In the genomic region with DNA sequence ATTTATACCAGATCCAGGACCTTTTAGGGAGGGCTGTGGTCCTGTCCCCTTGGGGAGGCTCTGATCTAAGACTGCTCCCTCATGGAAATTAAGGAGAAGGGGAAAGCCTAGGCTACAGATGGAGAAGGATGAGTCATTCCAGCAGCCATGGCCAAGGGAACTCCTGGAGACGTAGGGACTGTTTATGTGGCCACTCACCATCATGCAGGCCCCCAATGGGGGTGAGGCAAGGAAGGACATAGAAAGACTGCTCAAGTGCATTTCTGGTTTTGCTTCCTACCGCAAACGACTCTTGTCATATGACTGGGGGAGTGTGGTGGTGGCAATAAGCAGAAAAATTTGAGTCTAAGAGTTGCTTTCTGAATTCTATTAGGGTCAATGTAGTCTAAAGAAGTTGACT, we compare ENCODE assay signal across 15 cellular contexts. TPM values are rescaled to one million over a fixed set of nuclear protein-coding genes. Genes with fewer than 3 reads are reported as not detected.
DNase-seq lines count a peak whose midpoint lies in the region; ATAC-seq and TF ChIP-seq lines count a peak whose summit lies in the region.
"Had no signal": no experiment of that assay in that cellular context is flagged by ENCODE, and none has a peak within 500 bp of the region (broad histone marks: within the 10 kb centered on the region; RNA-seq: fewer than 3 reads in every experiment).

No MANE protein-coding gene starts in this region.

- peak; percentile 97 for DNase-seq in MV-4-11 (lab: John Stamatoyannopoulos, UW)
- DNase-seq in caudate nucleus (lab: John Stamatoyannopoulos, UW) = no peak
- peak; percentile 57 for DNase-seq in mesenchymal stem cell
- no peak for DNase-seq in thyroid gland
- DNase-seq in ACHN = no peak
- DNase-seq in HCEC 1CT = no peak
- DNase-seq: activated CD4-positive, alpha-beta memory T cell treated with anti-CD3 and anti-CD28 coated beads for 36 hours; CD8-positive, alpha-beta T cell; GDM1; testis had no signal

- TF ChIP-seq POLR2A in thyroid gland (IDR thresholded peaks at IDR 0.05) = no peak

- ATAC-seq in HG03280 (IDR thresholded peaks at IDR 0.05; ENCODE audit: unreplicated experiment) = no peak
- ATAC-seq: A549; activated T-helper 17 cell treated with anti-CD3 and anti-CD28 coated beads, Interleukin-2, amount 50 U/mL, for 72 hours; CD8-positive, alpha-beta T cell had no signal

- H3K4ac ChIP-seq in mesenchymal stem cell (ENCODE audit: low read depth in 1 of 2, low read length in 2 of 2) = peak overlapping the region; percentile 31 to 35

- 70% methylated on average over 3 of the region's 3 CpGs for WGBS in mesenchymal stem cell
- WGBS in thyroid gland, 2 donors = 81 to 85% methylated on average over 3 of the region's 3 CpGs

- intact Hi-C loops in thyroid gland (cut with DNase I) = no loop called here

- H3K36me3 ChIP-seq in BLaER1 treated with 17β-estradiol and CSF1 and Interleukin-3, amounts not matched to agents 10 nM and 100 nM = peaks cover 0 to 18% (median 4%) of the 10 kb centered on the region in 11 experiments; a peak in 7 of 22 replicates
- H3K36me3 ChIP-seq in mesenchymal stem cell (ENCODE audit: control insufficient read depth in 1 of 2, insufficient read depth in 2 of 2, low read depth in 1 of 2, low read length in 2 of 2) (peaks cover 5 to 7% of the 10 kb centered on the region in 2 experiments), thyroid gland (no peaks in the 10 kb centered on the region)
- H3K36me3 ChIP-seq: SJSA1 had no signal

- peaks cover 21 to 66% (median 35%) of the 10 kb centered on the region in 11 experiments for H3K9me3 ChIP-seq in BLaER1 treated with 17β-estradiol and CSF1 and Interleukin-3, amounts not matched to agents 10 nM and 100 nM (replicated peaks in 1 of 11)
- H3K9me3 ChIP-seq in mesenchymal stem cell (ENCODE audit: control insufficient read depth, low read length) = peaks cover 8% of the 10 kb centered on the region
- no peaks in the 10 kb centered on the region for H3K9me3 ChIP-seq in thyroid gland
- H3K9me3 ChIP-seq: testis had no signal

- no peak for TF ChIP-seq CTCF in thyroid gland (IDR thresholded peaks at IDR 0.05)

- H2BK15ac ChIP-seq in mesenchymal stem cell (ENCODE audit: low read depth, poor library complexity, severe bottlenecking) = no peak overlapping the region

- no peaks in the 10 kb centered on the region for H4K20me1 ChIP-seq in BLaER1 treated with 17β-estradiol and CSF1 and Interleukin-3, amounts not matched to agents 10 nM and 100 nM

- no peak overlapping the region for H3K4me3 ChIP-seq in BLaER1 treated with 17β-estradiol and CSF1 and Interleukin-3, amounts not matched to agents 10 nM and 100 nM
- H3K4me3 ChIP-seq in mesenchymal stem cell (ENCODE audit: insufficient read depth in 1 of 2, low read depth in 1 of 2, low read length in 2 of 2) (no peak overlapping the region), thyroid gland (replicated peaks in 1 of 3) (no peak overlapping the region)
- H3K4me3 ChIP-seq: A549, SJSA1, testis had no signal

- no peaks in the 10 kb centered on the region for H3K79me1 ChIP-seq in mesenchymal stem cell (replicated peaks; ENCODE audit: low read length, poor library complexity, severe bottlenecking)

- H2BK12ac ChIP-seq in mesenchymal stem cell (ENCODE audit: low read length in 2 of 2) = no peak overlapping the region

- H3K4me2 ChIP-seq in BLaER1 treated with 17β-estradiol and CSF1 and Interleukin-3, amounts not matched to agents 10 nM and 100 nM = peak overlapping the region in 7 of 11 experiments; percentile 45 to 93 (median 73); a peak in 11 of 22 replicates
- no peak overlapping the region for H3K4me2 ChIP-seq in mesenchymal stem cell (ENCODE audit: low read length, poor library complexity, severe bottlenecking)
- H3K4me2 ChIP-seq: A549 had no signal

- H3K23ac ChIP-seq in mesenchymal stem cell (ENCODE audit: low read length in 2 of 2) = no peak overlapping the region

- no peak overlapping the region for H2AK5ac ChIP-seq in mesenchymal stem cell (ENCODE audit: low read length, severe bottlenecking)

- H3K9ac ChIP-seq in BLaER1 treated with 17β-estradiol and CSF1 and Interleukin-3, amounts not matched to agents 10 nM and 100 nM = peak overlapping the region in 5 of 11 experiments; percentile 50 to 75 (median 72); a peak in 10 of 22 replicates
- H3K9ac ChIP-seq in mesenchymal stem cell (ENCODE audit: low read length) = no peak overlapping the region

- peak overlapping the region in 1 of 2 experiments; percentile 70 for H3K18ac ChIP-seq in mesenchymal stem cell (ENCODE audit: low read depth in 1 of 2, low read length in 2 of 2)

- no peaks in the 10 kb centered on the region for H3K27me3 ChIP-seq in BLaER1 treated with 17β-estradiol and CSF1 and Interleukin-3, amounts not matched to agents 10 nM and 100 nM
- H3K27me3 ChIP-seq in mesenchymal stem cell (ENCODE audit: control insufficient read depth in 1 of 2, insufficient read depth in 1 of 2, low read length in 2 of 2) (no peaks in the 10 kb centered on the region), thyroid gland (no peaks in the 10 kb centered on the region)
- H3K27me3 ChIP-seq: SJSA1, testis had no signal

- H4K8ac ChIP-seq in mesenchymal stem cell (ENCODE audit: low read length) = peak overlapping the region; percentile 37

- H2BK5ac ChIP-seq in mesenchymal stem cell (ENCODE audit: low read depth, low read length, poor library complexity, severe bottlenecking) = no peak overlapping the region

- H3K14ac ChIP-seq in mesenchymal stem cell (ENCODE audit: low read length in 2 of 2) = no peak overlapping the region

- H3K27ac ChIP-seq in BLaER1 treated with 17β-estradiol and CSF1 and Interleukin-3, amounts not matched to agents 10 nM and 100 nM = peak overlapping the region in 8 of 11 experiments; percentile 71 to 96 (median 94); a peak in 16 of 22 replicates
- H3K27ac ChIP-seq in caudate nucleus (ENCODE audit: low read depth, low read length) (peak overlapping the region; percentile 58), mesenchymal stem cell (ENCODE audit: low read length, poor library complexity, severe bottlenecking) (no peak overlapping the region), thyroid gland (peak overlapping the region in 1 of 3 donors; percentile 17)
- H3K27ac ChIP-seq: A549, SJSA1, testis had no signal

- H3K4me1 ChIP-seq in BLaER1 treated with 17β-estradiol and CSF1 and Interleukin-3, amounts not matched to agents 10 nM and 100 nM = peaks cover 0 to 66% (median 20%) of the 10 kb centered on the region in 10 experiments; a peak in 15 of 20 replicates
- H3K4me1 ChIP-seq in mesenchymal stem cell (ENCODE audit: control insufficient read depth, insufficient read depth, low read depth, low read length) (no peaks in the 10 kb centered on the region), thyroid gland (peaks cover 0 to 3% of the 10 kb centered on the region in 2 donors)
- H3K4me1 ChIP-seq: A549, SJSA1 had no signal

- no peak overlapping the region for H2BK120ac ChIP-seq in mesenchymal stem cell (ENCODE audit: low read depth, low read length)

- H2AFZ ChIP-seq in mesenchymal stem cell (ENCODE audit: low read depth, low read length) = no peak overlapping the region

- H4K91ac ChIP-seq in mesenchymal stem cell (ENCODE audit: low read length) = no peak overlapping the region

- in situ Hi-C loops in ACHN (cut with HindIII; ENCODE audit: low pct_ligation_motif_present, low pct_unique_long_range_greater_than_20kb, low sequenced_read_pairs) = no loop called here

RNA-seq across cellular contexts. Expression of a gene that starts 54.0 kb away (rescaled TPM):
- polyA plus RNA-seq in mesenchymal stem cell (2013, experiment 1 of 2) = 32.4 TPM
- 33.1 TPM for polyA plus RNA-seq in mesenchymal stem cell (2013, experiment 2 of 2)
- total RNA-seq in thyroid gland = 10 to 100 TPM; 10.4 to 42.2 (median 18.4) TPM
- total RNA-seq: CD8-positive, alpha-beta T cell had no signal

Comparison
In these comparisons a context has a peak if more than half of its experiments do, and no peak if none do; other contexts are left out.
1. DNase-seq: peak in MV-4-11 (single experiment) and mesenchymal stem cell (single experiment); none in caudate nucleus (0 of 61), thyroid gland (0 of 2), ACHN (single experiment) and HCEC 1CT (single experiment).